In genomic region chr2:144382848-144383247, GRCh38 we compare ENCODE assay signal across 7 cellular contexts.
DNase-seq lines count a peak whose midpoint lies in the region; ATAC-seq lines count a peak whose summit lies in the region.

No MANE protein-coding gene starts in this region.

- ATAC-seq in GM18873 (IDR thresholded peaks at IDR 0.05; ENCODE audit: low FRiP score, unreplicated experiment): peak; percentile 100
- peak; percentile 99 for ATAC-seq in HG02623 (IDR thresholded peaks at IDR 0.05; ENCODE audit: unreplicated experiment)

- H3K4me1 Mint-ChIP-seq in immature natural killer cell: peaks cover 53 to 72% of the 10 kb centered on the region in 2 donors

- H3K4me3 Mint-ChIP-seq in immature natural killer cell: peak overlapping the region; percentile 50 to 72 (median 65)

- H3K27me3 Mint-ChIP-seq in immature natural killer cell (ENCODE audit: low read depth in 3 of 3): peaks cover 3 to 51% (median 23%) of the 10 kb centered on the region in 3 donors

- H3K9me3 Mint-ChIP-seq in immature natural killer cell: no peaks in the 10 kb centered on the region

- peaks cover 0 to 12% (median 5%) of the 10 kb centered on the region in 3 donors for H3K36me3 Mint-ChIP-seq in immature natural killer cell

- H3K27ac Mint-ChIP-seq in immature natural killer cell: peak overlapping the region; percentile 73 to 92 (median 83)

- intact Hi-C loops in posterior vena cava (cut with DNase I): no loop called here

- peak; percentile 92 to 99 for DNase-seq in NOMO-1 (lab: John Stamatoyannopoulos, UW; ENCODE audit: unreplicated experiment in 2 of 2)
- DNase-seq in immature natural killer cell: peak; percentile 80 to 82 (median 82)
- no peak for DNase-seq in NCI-H2107 treated with DMSO at 0.1 percent for 48 hours (lab: John Stamatoyannopoulos, UW; ENCODE audit: unreplicated experiment)
- DNase-seq in posterior vena cava (ENCODE audit: low spot score): no peak
- DNase-seq in globus pallidus (ENCODE audit: low spot score): no peak

Comparison
In these comparisons a context has a peak if more than half of its experiments do, and no peak if none do; other contexts are left out.
1. DNase-seq: peak in NOMO-1 (2 of 2) and immature natural killer cell (3 of 3); none in NCI-H2107 treated with DMSO at 0.1 percent for 48 hours (single experiment), posterior vena cava (single experiment) and globus pallidus (single experiment).